8 cellular contexts compared by ENCODE assay signal in the genomic region with DNA sequence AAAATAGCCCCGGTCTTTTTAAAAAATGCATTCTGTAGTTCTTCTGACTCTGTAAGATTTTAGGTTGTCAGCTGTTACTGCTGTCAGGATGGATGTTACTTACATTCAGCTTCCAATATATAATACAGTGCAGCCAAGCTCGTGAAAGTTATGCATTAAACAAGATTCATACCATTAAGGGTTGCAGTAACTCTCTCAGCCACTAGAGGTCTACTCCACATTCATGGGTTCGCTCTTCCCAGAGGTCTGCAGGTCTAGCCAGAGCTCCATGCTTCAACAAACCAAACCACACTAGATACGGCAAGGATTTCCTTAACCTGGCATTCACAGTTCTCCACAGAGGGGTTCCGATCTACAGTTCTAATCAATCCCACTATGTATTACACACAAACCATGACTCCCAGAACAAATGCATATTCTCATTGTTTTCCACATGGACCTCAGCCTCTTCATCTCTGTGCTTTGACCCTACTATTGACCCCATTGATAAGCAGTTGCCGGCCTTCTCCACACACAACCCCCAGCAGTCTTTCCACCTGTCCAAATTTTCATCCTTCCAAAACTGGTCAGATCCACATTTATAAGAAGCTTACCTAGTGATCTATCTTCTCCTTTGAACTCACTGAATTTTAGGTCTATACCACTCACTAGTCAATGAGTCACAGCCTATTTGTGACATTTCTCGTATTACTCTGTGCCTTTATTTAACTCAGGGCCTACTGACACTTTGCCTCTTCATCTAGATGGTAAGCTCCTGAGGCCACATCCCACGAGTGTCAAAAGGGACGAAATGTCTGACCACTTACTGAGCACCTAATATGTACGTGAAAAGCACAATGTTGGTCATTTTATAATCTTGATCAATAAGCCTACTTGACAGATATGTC. TPM values are rescaled to one million over a fixed set of nuclear protein-coding genes. Genes with fewer than 3 reads are reported as not detected.
DNase-seq lines count a peak whose midpoint lies in the region; ATAC-seq, FAIRE-seq and TF ChIP-seq lines count a peak whose summit lies in the region.

No MANE protein-coding gene starts in this region.

- H2AFZ ChIP-seq in PC-9 = no peak overlapping the region

- no peaks in the 10 kb centered on the region for H3K79me2 ChIP-seq in PC-9 (ENCODE audit: low read depth)

- no peaks in the 10 kb centered on the region for H3F3A ChIP-seq in PC-9 (ENCODE audit: insufficient read depth, low read depth)

- ATAC-seq in esophagus mucosa (peak; percentile 48), psoas muscle (peak; percentile 79 to 87 (median 84)), GM21529 (IDR thresholded peaks at IDR 0.05; ENCODE audit: unreplicated experiment) (no peak)

- TF ChIP-seq CTCF in PC-9 (conservative IDR thresholded peaks at IDR 0.05) = peak; percentile 61
- TF ChIP-seq CTCF in psoas muscle (IDR thresholded peaks at IDR 0.05) = peak; percentile 70

- H3K27ac ChIP-seq in PC-9 (no peak overlapping the region), psoas muscle (peak overlapping the region; percentile 88)

- H3K9me2 ChIP-seq in PC-9 (ENCODE audit: insufficient read depth) = no peaks in the 10 kb centered on the region

- no peak overlapping the region for H3K4me3 ChIP-seq in PC-9
- H3K4me3 ChIP-seq in psoas muscle = peak overlapping the region; percentile 54

- H3K9me3 ChIP-seq in PC-9 (ENCODE audit: insufficient read depth, low read depth) (no peaks in the 10 kb centered on the region), psoas muscle (no peaks in the 10 kb centered on the region)

- DNase-seq in CD1c-positive myeloid dendritic cell (ENCODE audit: extremely low spot score) = peak; percentile 35
- peak; percentile 6 for DNase-seq in GM12892 (ENCODE audit: insufficient read length)
- DNase-seq in PC-9 = no peak
- no peak for DNase-seq in psoas muscle
- DNase-seq in NCI-H2196 treated with DMSO at 0.1 percent for 48 hours (lab: John Stamatoyannopoulos, UW; ENCODE audit: unreplicated experiment) = no peak
- DNase-seq in activated T-cell treated with anti-CD3 and anti-CD28 coated beads, Interleukin-2, amount 50 U/mL, for 1 hour = no peak

- 57 to 79% (median 61%) methylated on average over 10 of the region's 10 CpGs for WGBS in psoas muscle, 3 donors

- H3K4me1 ChIP-seq in PC-9 (replicated peaks; ENCODE audit: insufficient read depth) (no peaks in the 10 kb centered on the region), psoas muscle (peaks cover 82% of the 10 kb centered on the region)

- no peak for TF ChIP-seq POLR2A in GM12892 (IDR thresholded peaks at IDR 0.05; ENCODE audit: low read depth, low read length)

- intact Hi-C loops in PC-9 (cut with micrococcal nuclease; ENCODE audit: unreplicated experiment) (no loop called here), psoas muscle (cut with DNase I) (no loop called here)

- CTCF ChIA-PET in PC-9 (lab: Charles Lee) = interaction anchor here (0.6 to 1.4 kb wide), 2 partner anchors 539 to 639 kb away, joined by 5 to 11 read pairs; no protein-coding TSS in a partner anchor

- no peaks in the 10 kb centered on the region for H3K36me3 ChIP-seq in PC-9 (ENCODE audit: low read depth)
- H3K36me3 ChIP-seq in psoas muscle (ENCODE audit: insufficient read depth in 1 of 2, low read depth in 1 of 2) = no peaks in the 10 kb centered on the region

- H4K20me1 ChIP-seq in PC-9 (ENCODE audit: insufficient read depth) = no peaks in the 10 kb centered on the region

- POLR2A ChIA-PET in PC-9 (lab: Charles Lee; ENCODE audit: unreplicated experiment) = no interaction called here

- no TSS peak for BruUV-seq in PC-9 (replicated peaks; lab: Mats Ljungman, UMichigan)

- peak; percentile 87 for FAIRE-seq in GM12892 (lab: Jason Lieb, UNC)

- H3K4me2 ChIP-seq in PC-9 = no peak overlapping the region

- H3K27me3 ChIP-seq in PC-9 (ENCODE audit: insufficient read depth, low read depth) = no peaks in the 10 kb centered on the region
- no peaks in the 10 kb centered on the region for H3K27me3 ChIP-seq in psoas muscle (ENCODE audit: insufficient read depth in 3 of 3, low read length in 2 of 3)

RNA-seq across cellular contexts. Expression of a gene that starts 33.7 kb away (rescaled TPM):
- polyA plus RNA-seq in GM12892 (2012; ENCODE audit: missing spikeins) = 4.3 TPM
- total RNA-seq in PC-9 (2021) (0.48 and 0.63 TPM in 2 replicates), esophagus mucosa (20.7 TPM), psoas muscle (100 to 1,000 TPM in 2 of 4 donors, 10 to 100 TPM in 2; 65.0 to 163 (median 96.1) TPM)
- polyA plus RNA-seq in psoas muscle = 10 to 100 TPM; 12.5 to 57.0 (median 25.3) TPM

Comparison
In these comparisons a context has a peak if more than half of its experiments do, and no peak if none do; other contexts are left out.
1. DNase-seq: peak in CD1c-positive myeloid dendritic cell (single experiment) and GM12892 (single experiment); none in PC-9 (0 of 2), psoas muscle (0 of 2), NCI-H2196 treated with DMSO at 0.1 percent for 48 hours (single experiment) and activated T-cell treated with anti-CD3 and anti-CD28 coated beads, Interleukin-2, amount 50 U/mL, for 1 hour (single experiment).
2. RNA of a gene that starts 33.7 kb away (total RNA-seq): 65.0 to 163 TPM in psoas muscle and 20.7 TPM in esophagus mucosa (single experiment); 0.48 to 0.63 TPM in PC-9; every median in the first group is over 10 times any median in the second.